19 cellular contexts compared by ENCODE assay signal in the genomic region with DNA sequence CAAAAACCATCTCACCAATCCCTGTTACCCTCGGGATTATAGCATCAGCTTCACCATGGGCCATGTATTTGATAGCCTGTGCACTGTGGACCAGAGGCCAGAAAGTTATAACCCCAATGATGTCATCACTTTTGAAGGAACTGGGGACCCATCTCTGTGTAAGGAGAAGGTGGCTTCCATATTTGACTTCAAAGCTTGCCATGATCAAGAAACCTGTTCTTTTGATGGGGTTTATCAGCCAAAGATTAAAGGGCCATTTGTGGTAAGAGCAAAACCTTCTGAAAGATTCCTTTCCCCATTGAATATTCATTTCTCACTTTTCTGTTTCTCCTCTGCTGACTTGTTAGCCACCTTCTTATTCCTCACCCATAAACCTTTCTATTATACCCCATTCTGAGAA. TPM values are rescaled to one million over a fixed set of nuclear protein-coding genes. Genes with fewer than 3 reads are reported as not detected.
DNase-seq lines count a peak whose midpoint lies in the region; ATAC-seq, FAIRE-seq and TF ChIP-seq lines count a peak whose summit lies in the region.
"Had no signal": no experiment of that assay in that cellular context is flagged by ENCODE, and none has a peak within 500 bp of the region (broad histone marks: within the 10 kb centered on the region; RNA-seq: fewer than 3 reads in every experiment).

No MANE protein-coding gene starts in this region.

- H3K9ac ChIP-seq in HepG2 (ENCODE audit: insufficient read depth, low read depth, low read length) (no peak overlapping the region), GM12878 (ENCODE audit: control insufficient read depth, insufficient read depth, low read length) (no peak overlapping the region)

- no peaks in the 10 kb centered on the region for H4K20me1 ChIP-seq in HepG2 (ENCODE audit: insufficient read depth, low read length)
- no peaks in the 10 kb centered on the region for H4K20me1 ChIP-seq in GM12878 (ENCODE audit: control insufficient read depth, insufficient read depth)

- no peak for TF ChIP-seq EP300 in HepG2 (IDR thresholded peaks at IDR 0.05; ENCODE audit: low read depth in 2 of 2, low read length in 2 of 2)
- no peak for TF ChIP-seq EP300 in HepG2 (CRISPR knock-in tag; IDR thresholded peaks at IDR 0.05; ENCODE audit: borderline replicate concordance)
- TF ChIP-seq EP300 in GM12878 (IDR thresholded peaks at IDR 0.05; ENCODE audit: borderline replicate concordance in 1 of 2, control insufficient read depth in 1 of 2, low read depth in 2 of 2, low read length in 2 of 2), result no peak

- in situ Hi-C loops in HepG2 (cut with HindIII; ENCODE audit: extremely low pct_ligation_motif_present, low pct_unique_long_range_greater_than_20kb) (no loop called here), GM12878 (cut with MboI) (no loop called here)

- H3K9me3 ChIP-seq in HepG2 (ENCODE audit: low read length) (no peaks in the 10 kb centered on the region), right lobe of liver (no peaks in the 10 kb centered on the region), GM12878 (replicated peaks; ENCODE audit: control insufficient read depth, insufficient read depth, low read length) (no peaks in the 10 kb centered on the region)

- ATAC-seq in HepG2 (no peak), right lobe of liver (no peak), GM12878 (no peak)
- ATAC-seq: GM23338, HCT116 had no signal

- TF ChIP-seq RAD21 in HepG2 (CRISPR knock-in tag; IDR thresholded peaks at IDR 0.05) (no peak), GM12878 (IDR thresholded peaks at IDR 0.05; ENCODE audit: insufficient read depth, low read depth, low read length) (no peak)

- H3K79me2 ChIP-seq in HepG2 (ENCODE audit: insufficient read depth, low read length) (no peaks in the 10 kb centered on the region), GM12878 (ENCODE audit: control insufficient read depth, insufficient read depth, low read length) (no peaks in the 10 kb centered on the region)

- H3K36me3 ChIP-seq in HepG2 (replicated peaks in 1 of 2; ENCODE audit: control insufficient read depth in 1 of 2, insufficient read depth in 2 of 2, low read length in 2 of 2) (no peaks in the 10 kb centered on the region), right lobe of liver (no peaks in the 10 kb centered on the region), GM12878 (ENCODE audit: control insufficient read depth in 2 of 2, insufficient read depth in 2 of 2, low read length in 1 of 2) (no peaks in the 10 kb centered on the region)

- H3K4me3 ChIP-seq in HepG2 (replicated peaks in 1 of 3; ENCODE audit: insufficient read depth in 1 of 3, low read depth in 2 of 3, low read length in 3 of 3) (no peak overlapping the region), right lobe of liver (no peak overlapping the region), GM12878 (no peak overlapping the region)
- no peak overlapping the region for H3K4me3 ChIP-seq in Jurkat, Clone E6-1 (ENCODE audit: low read length)
- H3K4me3 ChIP-seq: GM23338 had no signal

- POLR2A ChIA-PET in HepG2 (lab: Yijun Ruan, JAX) (no interaction called here), GM12878 (lab: Charles Lee) (no interaction called here)

- no TSS peak for BruUV-seq in HepG2 (replicated peaks; lab: Mats Ljungman, UMichigan)
- no TSS peak for BruUV-seq in GM12878 (replicated peaks; lab: Mats Ljungman, UMichigan)

- no peak overlapping the region for H2AFZ ChIP-seq in HepG2 (ENCODE audit: low read length)
- H2AFZ ChIP-seq in GM12878 (ENCODE audit: control insufficient read depth, low read depth, low read length), result no peak overlapping the region
- H2AFZ ChIP-seq: GM23338 had no signal

- TF ChIP-seq POLR2A in HepG2 (IDR thresholded peaks at IDR 0.05; ENCODE audit: insufficient read depth in 1 of 2, low read depth in 2 of 2, low read length in 2 of 2) (no peak), right lobe of liver (IDR thresholded peaks at IDR 0.05) (no peak), GM12878 (IDR thresholded peaks at IDR 0.05; ENCODE audit: low read depth, low read length) (no peak)

- FAIRE-seq in HepG2 (lab: Jason Lieb, UNC), result no peak
- no peak for FAIRE-seq in GM12878 (lab: Jason Lieb, UNC)
- FAIRE-seq: G401.6 had no signal

- H3K4me2 ChIP-seq in HepG2 (ENCODE audit: low read depth, low read length), result no peak overlapping the region
- H3K4me2 ChIP-seq in GM12878 (ENCODE audit: control insufficient read depth, insufficient read depth), result no peak overlapping the region
- H3K4me2 ChIP-seq: GM23338 had no signal

- intact Hi-C loops in HepG2 (cut with micrococcal nuclease; ENCODE audit: unreplicated experiment), result no loop called here
- intact Hi-C loops in right lobe of liver (cut with DNase I), result no loop called here
- intact Hi-C loops in GM12878 (cut with micrococcal nuclease; ENCODE audit: unreplicated experiment), result no loop called here

- WGBS in HepG2 (ENCODE audit: low lambda C conversion rate), result 21% methylated on average over 1 of the region's 1 CpG
- WGBS in right lobe of liver (ENCODE audit: insufficient coverage, low coverage, low lambda C conversion rate, missing lambda C conversion rate), result 64% methylated on average over 1 of the region's 1 CpG
- 0% methylated on average over 1 of the region's 1 CpG for WGBS in GM12878 (ENCODE audit: insufficient coverage, insufficient replicate concordance, low lambda C conversion rate, missing lambda C conversion rate)

- no peak overlapping the region for H3K27ac ChIP-seq in HepG2 (ENCODE audit: extremely low read length, insufficient read depth, low read length)
- H3K27ac ChIP-seq in right lobe of liver, result no peak overlapping the region
- no peak overlapping the region for H3K27ac ChIP-seq in GM12878 (ENCODE audit: control insufficient read depth, insufficient read depth)

- RAD21 ChIA-PET in GM12878 (lab: Charles Lee; ENCODE audit: unreplicated experiment), result no interaction called here

- SMC1A ChIA-PET in GM12878 (lab: Charles Lee; ENCODE audit: uncharacterized antibody, unreplicated experiment), result no interaction called here

- H3K4me1 ChIP-seq in HepG2 (ENCODE audit: insufficient read depth, low read length), result no peaks in the 10 kb centered on the region
- no peaks in the 10 kb centered on the region for H3K4me1 ChIP-seq in right lobe of liver
- H3K4me1 ChIP-seq in GM12878 (ENCODE audit: control insufficient read depth, insufficient read depth, low read length), result no peaks in the 10 kb centered on the region

- CTCF ChIA-PET in HepG2 (lab: Yijun Ruan, JAX; ENCODE audit: low intra/inter-chr PET ratio, low total read pairs), result no interaction called here
- CTCF ChIA-PET in GM12878 (lab: Yijun Ruan, JAX), result no interaction called here

- no peaks in the 10 kb centered on the region; a peak in 1 of 5 replicates for H3K27me3 ChIP-seq in HepG2 (ENCODE audit: control insufficient read depth in 1 of 2, insufficient read depth in 2 of 2, low read length in 2 of 2)
- H3K27me3 ChIP-seq in right lobe of liver, result no peaks in the 10 kb centered on the region
- no peaks in the 10 kb centered on the region for H3K27me3 ChIP-seq in GM12878 (replicated peaks in 1 of 2; ENCODE audit: control insufficient read depth in 2 of 2, insufficient read depth in 2 of 2, low read length in 1 of 2)

- DNase-seq in HepG2 (ENCODE audit: low spot score) (no peak), right lobe of liver (no peak), GM12878 (ENCODE audit: low read depth, low spot score) (no peak), NCI-H1436 (lab: John Stamatoyannopoulos, UW) (no peak), SIG-M5 treated with dmso at 0.1 percent for 504 hours (lab: John Stamatoyannopoulos, UW; ENCODE audit: unreplicated experiment) (no peak)
- DNase-seq in Jurkat, Clone E6-1 (ENCODE audit: low read depth, low spot score), result peak; percentile 67
- DNase-seq: C1 segment of cervical spinal cord, Calu3, COR-L47, DMS53, DMS79 treated with DMSO at 0.1 percent for 48 hours, H9 had no signal

- no peak for TF ChIP-seq CTCF in HepG2 (CRISPR knock-in tag; IDR thresholded peaks at IDR 0.05)
- TF ChIP-seq CTCF in right lobe of liver (IDR thresholded peaks at IDR 0.05), result no peak
- no peak for TF ChIP-seq CTCF in GM12878 (IDR thresholded peaks at IDR 0.05 in 2 of 3, conservative IDR thresholded peaks at IDR 0.05 in 1 of 3; ENCODE audit: control insufficient read depth in 2 of 3, extremely low read depth in 1 of 3, insufficient read depth in 1 of 3, low read depth in 3 of 3, low read length in 3 of 3)

RNA-seq across cellular contexts. Expression of gene RPL14, which starts 34.3 kb away (rescaled TPM):
- total RNA-seq in HepG2 (2016; rRNA removed; fragmentation: Illumina TruSeq; extraction: Trizol) (1,291 and 1,534 TPM in 2 replicates), right lobe of liver (100 to 1,000 TPM; 173 to 573 (median 551) TPM), GM12878 (2014; rRNA removed) (586 and 696 TPM in 2 replicates), GM12878 (2014; rRNA removed; fragmentation: Illumina TruSeq; extraction: Trizol) (1,267 and 1,271 TPM in 2 replicates), GM12878 (2021) (3,008 and 3,127 TPM in 2 replicates)
- total RNA-seq in HepG2 (2016; cell fraction: cytosol; rRNA removed; fragmentation: Illumina TruSeq; extraction: Trizol; ENCODE audit: low read depth), result 1,420 and 1,565 TPM in 2 replicates
- 1,291 and 1,624 TPM in 2 replicates for total RNA-seq in HepG2 (2016; cell fraction: insoluble cytoplasmic fraction; rRNA removed; fragmentation: Illumina TruSeq; extraction: Trizol)
- 2,440 and 2,539 TPM in 2 replicates for total RNA-seq in HepG2 (2016; cell fraction: membrane; rRNA removed; fragmentation: Illumina TruSeq; extraction: Trizol)
- total RNA-seq in HepG2 (2016; cell fraction: nucleus; rRNA removed; fragmentation: Illumina TruSeq; extraction: Trizol), result 404 and 486 TPM in 2 replicates
- polyA plus RNA-seq in HepG2 (2011; rRNA removed) (502 and 554 TPM in 2 replicates), GM12878 (2011; rRNA removed) (530 and 533 TPM in 2 replicates), GM12878 (2014; fragmentation: Illumina TruSeq; extraction: Trizol) (1,545 and 1,707 TPM in 2 replicates), GM12878 (2014; fragmentation: Nextera tagmentation; extraction: Ambion mirVana) (1,000 to 10,000 TPM; 1,643 to 2,149 TPM), GM12878 (2014; rRNA removed) (927 and 1,005 TPM in 2 replicates), GM12878 (2016; fragmentation: Nextera tagmentation; extraction: Ambion mirVana) (100 to 1,000 TPM; 806 to 849 TPM)
- 480 and 499 TPM in 2 replicates for polyA plus RNA-seq in HepG2 (2011; cell fraction: cytosol; rRNA removed)
- 133 TPM in 2 replicates for polyA plus RNA-seq in HepG2 (2011; cell fraction: nucleus; rRNA removed)
- 2,003 and 2,065 TPM in 2 replicates for polyA plus RNA-seq in HepG2 (2012)
- 2,396 and 2,553 TPM in 2 replicates for polyA plus RNA-seq in HepG2 (2016; cell fraction: cytosol; fragmentation: Illumina TruSeq; extraction: Trizol; ENCODE audit: low read depth)
- polyA plus RNA-seq in HepG2 (2016; cell fraction: insoluble cytoplasmic fraction; fragmentation: Illumina TruSeq; extraction: Trizol; ENCODE audit: low read depth), result 1,996 and 2,029 TPM in 2 replicates
- polyA plus RNA-seq in HepG2 (2016; cell fraction: membrane; fragmentation: Illumina TruSeq; extraction: Trizol; ENCODE audit: low read depth), result 3,179 and 3,263 TPM in 2 replicates
- polyA plus RNA-seq in HepG2 (2016; cell fraction: nucleus; fragmentation: Illumina TruSeq; extraction: Trizol; ENCODE audit: insufficient read depth, low read depth), result 859 TPM in 2 replicates
- 440 and 569 TPM in 2 replicates for polyA minus RNA-seq in HepG2 (2011; rRNA and poly(A)+ RNA removed; ENCODE audit: low replicate concordance)
- 617 and 745 TPM in 2 replicates for polyA minus RNA-seq in HepG2 (2011; cell fraction: cytosol; rRNA and poly(A)+ RNA removed)
- polyA minus RNA-seq in HepG2 (2011; cell fraction: nucleus; rRNA and poly(A)+ RNA removed), result 167 and 200 TPM in 2 replicates
- polyA plus RNA-seq in Jurkat, Clone E6-1 (2012; ENCODE audit: insufficient read depth, insufficient read length), result 2,775 TPM
- total RNA-seq in GM12878 (2013; cell fraction: nucleolus; rRNA removed), result 117 and 124 TPM in 2 replicates
- polyA plus RNA-seq in GM12878 (2011; ENCODE audit: low read depth), result 1,015 TPM
- 370 and 403 TPM in 2 replicates for polyA plus RNA-seq in GM12878 (2011; cell fraction: cytosol; rRNA removed)
- polyA plus RNA-seq in GM12878 (2011; cell fraction: nucleus; rRNA removed), result 174 and 184 TPM in 2 replicates
- polyA plus RNA-seq in GM12878 (2012), result 1,938 and 2,288 TPM in 2 replicates
- polyA minus RNA-seq in GM12878 (2011; rRNA and poly(A)+ RNA removed), result 216 and 280 TPM in 2 replicates
- polyA minus RNA-seq in GM12878 (2011; cell fraction: cytosol; rRNA and poly(A)+ RNA removed), result 447 and 470 TPM in 2 replicates
- polyA minus RNA-seq in GM12878 (2011; cell fraction: nucleus; rRNA and poly(A)+ RNA removed), result 71.4 and 87.4 TPM in 2 replicates

RNA-seq across cellular contexts. Expression of gene ENTPD3, which starts 35.9 kb away (rescaled TPM):
- total RNA-seq in HepG2 (2016; rRNA removed; fragmentation: Illumina TruSeq; extraction: Trizol) (not detected in 2 replicates), right lobe of liver (not detected), GM12878 (2014; rRNA removed) (not detected in 2 replicates), GM12878 (2014; rRNA removed; fragmentation: Illumina TruSeq; extraction: Trizol) (not detected in 2 replicates), GM12878 (2021) (not detected in 2 replicates)
- total RNA-seq in HepG2 (2016; cell fraction: cytosol; rRNA removed; fragmentation: Illumina TruSeq; extraction: Trizol; ENCODE audit: low read depth), result not detected in 2 replicates
- total RNA-seq in HepG2 (2016; cell fraction: insoluble cytoplasmic fraction; rRNA removed; fragmentation: Illumina TruSeq; extraction: Trizol), result not detected in 2 replicates
- not detected in 2 replicates for total RNA-seq in HepG2 (2016; cell fraction: membrane; rRNA removed; fragmentation: Illumina TruSeq; extraction: Trizol)
- total RNA-seq in HepG2 (2016; cell fraction: nucleus; rRNA removed; fragmentation: Illumina TruSeq; extraction: Trizol), result not detected in 2 replicates
- polyA plus RNA-seq in HepG2 (2011; rRNA removed) (0.07 TPM in 1 of 2 replicates, not detected in the other), GM12878 (2011; rRNA removed) (not detected in 2 replicates), GM12878 (2014; fragmentation: Illumina TruSeq; extraction: Trizol) (0.03 TPM in 1 of 2 replicates, not detected in the other), GM12878 (2014; fragmentation: Nextera tagmentation; extraction: Ambion mirVana) (not detected), GM12878 (2014; rRNA removed) (not detected in 2 replicates), GM12878 (2016; fragmentation: Nextera tagmentation; extraction: Ambion mirVana) (not detected)
- 0.01 TPM in 2 replicates for polyA plus RNA-seq in HepG2 (2011; cell fraction: cytosol; rRNA removed)
- not detected in 2 replicates for polyA plus RNA-seq in HepG2 (2011; cell fraction: nucleus; rRNA removed)
- not detected in 2 replicates for polyA plus RNA-seq in HepG2 (2012)
- not detected in 2 replicates for polyA plus RNA-seq in HepG2 (2016; cell fraction: cytosol; fragmentation: Illumina TruSeq; extraction: Trizol; ENCODE audit: low read depth)
- polyA plus RNA-seq in HepG2 (2016; cell fraction: insoluble cytoplasmic fraction; fragmentation: Illumina TruSeq; extraction: Trizol; ENCODE audit: low read depth), result not detected in 2 replicates
- not detected in 2 replicates for polyA plus RNA-seq in HepG2 (2016; cell fraction: membrane; fragmentation: Illumina TruSeq; extraction: Trizol; ENCODE audit: low read depth)
- not detected in 2 replicates for polyA plus RNA-seq in HepG2 (2016; cell fraction: nucleus; fragmentation: Illumina TruSeq; extraction: Trizol; ENCODE audit: insufficient read depth, low read depth)
- not detected in 2 replicates for polyA minus RNA-seq in HepG2 (2011; rRNA and poly(A)+ RNA removed; ENCODE audit: low replicate concordance)
- polyA minus RNA-seq in HepG2 (2011; cell fraction: cytosol; rRNA and poly(A)+ RNA removed), result not detected in 2 replicates
- polyA minus RNA-seq in HepG2 (2011; cell fraction: nucleus; rRNA and poly(A)+ RNA removed), result not detected in 2 replicates
- not detected for polyA plus RNA-seq in Jurkat, Clone E6-1 (2012; ENCODE audit: insufficient read depth, insufficient read length)
- total RNA-seq in GM12878 (2013; cell fraction: nucleolus; rRNA removed), result not detected in 2 replicates
- polyA plus RNA-seq in GM12878 (2011; ENCODE audit: low read depth), result not detected
- not detected in 2 replicates for polyA plus RNA-seq in GM12878 (2011; cell fraction: cytosol; rRNA removed)
- not detected in 2 replicates for polyA plus RNA-seq in GM12878 (2011; cell fraction: nucleus; rRNA removed)
- polyA plus RNA-seq in GM12878 (2012), result not detected in 2 replicates
- not detected in 2 replicates for polyA minus RNA-seq in GM12878 (2011; rRNA and poly(A)+ RNA removed)
- not detected in 2 replicates for polyA minus RNA-seq in GM12878 (2011; cell fraction: cytosol; rRNA and poly(A)+ RNA removed)
- not detected in 2 replicates for polyA minus RNA-seq in GM12878 (2011; cell fraction: nucleus; rRNA and poly(A)+ RNA removed)
- total RNA-seq: A172; CD4-positive, alpha-beta memory T cell; H4; H9 had no signal
- polyA plus RNA-seq: BJ; CD4-positive, alpha-beta memory T cell had no signal

RNA-seq across cellular contexts. Expression of gene ZNF619, which starts 54.1 kb away (rescaled TPM):
- total RNA-seq in HepG2 (2016; rRNA removed; fragmentation: Illumina TruSeq; extraction: Trizol), result 4.9 and 5.2 TPM in 2 replicates
- 0.40 and 0.88 TPM in 2 replicates for total RNA-seq in HepG2 (2016; cell fraction: cytosol; rRNA removed; fragmentation: Illumina TruSeq; extraction: Trizol; ENCODE audit: low read depth)
- 4.5 and 5.1 TPM in 2 replicates for total RNA-seq in HepG2 (2016; cell fraction: insoluble cytoplasmic fraction; rRNA removed; fragmentation: Illumina TruSeq; extraction: Trizol)
- 1.6 and 1.8 TPM in 2 replicates for total RNA-seq in HepG2 (2016; cell fraction: membrane; rRNA removed; fragmentation: Illumina TruSeq; extraction: Trizol)
- 4.0 and 5.1 TPM in 2 replicates for total RNA-seq in HepG2 (2016; cell fraction: nucleus; rRNA removed; fragmentation: Illumina TruSeq; extraction: Trizol)
- 0.83 and 1.0 TPM in 2 replicates for polyA plus RNA-seq in HepG2 (2011; rRNA removed)
- 0.83 and 0.95 TPM in 2 replicates for polyA plus RNA-seq in HepG2 (2011; cell fraction: cytosol; rRNA removed)
- 1.5 and 1.9 TPM in 2 replicates for polyA plus RNA-seq in HepG2 (2011; cell fraction: nucleus; rRNA removed)
- 0.97 and 1.1 TPM in 2 replicates for polyA plus RNA-seq in HepG2 (2012)
- 0.11 and 0.15 TPM in 2 replicates for polyA plus RNA-seq in HepG2 (2016; cell fraction: cytosol; fragmentation: Illumina TruSeq; extraction: Trizol; ENCODE audit: low read depth)
- 2.4 TPM in 2 replicates for polyA plus RNA-seq in HepG2 (2016; cell fraction: insoluble cytoplasmic fraction; fragmentation: Illumina TruSeq; extraction: Trizol; ENCODE audit: low read depth)
- 0.53 and 0.58 TPM in 2 replicates for polyA plus RNA-seq in HepG2 (2016; cell fraction: membrane; fragmentation: Illumina TruSeq; extraction: Trizol; ENCODE audit: low read depth)
- polyA plus RNA-seq in HepG2 (2016; cell fraction: nucleus; fragmentation: Illumina TruSeq; extraction: Trizol; ENCODE audit: insufficient read depth, low read depth), result 2.7 and 3.1 TPM in 2 replicates
- 4.6 and 6.5 TPM in 2 replicates for polyA minus RNA-seq in HepG2 (2011; rRNA and poly(A)+ RNA removed; ENCODE audit: low replicate concordance)
- polyA minus RNA-seq in HepG2 (2011; cell fraction: cytosol; rRNA and poly(A)+ RNA removed), result 2.4 and 2.9 TPM in 2 replicates
- polyA minus RNA-seq in HepG2 (2011; cell fraction: nucleus; rRNA and poly(A)+ RNA removed), result 5.2 and 5.3 TPM in 2 replicates
- 1 to 10 TPM; 2.0 to 5.2 (median 4.5) TPM for total RNA-seq in right lobe of liver
- not detected for polyA plus RNA-seq in Jurkat, Clone E6-1 (2012; ENCODE audit: insufficient read depth, insufficient read length)
- total RNA-seq in GM12878 (2013; cell fraction: nucleolus; rRNA removed), result 21.4 and 24.7 TPM in 2 replicates
- total RNA-seq in GM12878 (2014; rRNA removed), result 3.7 and 4.2 TPM in 2 replicates
- total RNA-seq in GM12878 (2014; rRNA removed; fragmentation: Illumina TruSeq; extraction: Trizol), result 3.8 and 4.1 TPM in 2 replicates
- total RNA-seq in GM12878 (2021), result 5.9 and 7.5 TPM in 2 replicates
- 1.7 TPM for polyA plus RNA-seq in GM12878 (2011; ENCODE audit: low read depth)
- polyA plus RNA-seq in GM12878 (2011; rRNA removed), result 5.3 and 5.4 TPM in 2 replicates
- polyA plus RNA-seq in GM12878 (2011; cell fraction: cytosol; rRNA removed), result 3.3 and 4.0 TPM in 2 replicates
- polyA plus RNA-seq in GM12878 (2011; cell fraction: nucleus; rRNA removed), result 3.2 and 4.6 TPM in 2 replicates
- 1.6 and 2.2 TPM in 2 replicates for polyA plus RNA-seq in GM12878 (2012)
- 3.9 and 4.8 TPM in 2 replicates for polyA plus RNA-seq in GM12878 (2014; fragmentation: Illumina TruSeq; extraction: Trizol)
- polyA plus RNA-seq in GM12878 (2014; fragmentation: Nextera tagmentation; extraction: Ambion mirVana), result under 1 TPM; 0.42 to 0.89 TPM
- polyA plus RNA-seq in GM12878 (2014; rRNA removed), result 3.7 TPM in 2 replicates
- 1 to 10 TPM; 2.6 to 2.7 TPM for polyA plus RNA-seq in GM12878 (2016; fragmentation: Nextera tagmentation; extraction: Ambion mirVana)
- polyA minus RNA-seq in GM12878 (2011; rRNA and poly(A)+ RNA removed), result 9.1 and 11.4 TPM in 2 replicates
- polyA minus RNA-seq in GM12878 (2011; cell fraction: cytosol; rRNA and poly(A)+ RNA removed), result 2.0 and 2.4 TPM in 2 replicates
- 3.4 and 5.5 TPM in 2 replicates for polyA minus RNA-seq in GM12878 (2011; cell fraction: nucleus; rRNA and poly(A)+ RNA removed)
